ENCODE assay signal across 8 cellular contexts in the genomic region with DNA sequence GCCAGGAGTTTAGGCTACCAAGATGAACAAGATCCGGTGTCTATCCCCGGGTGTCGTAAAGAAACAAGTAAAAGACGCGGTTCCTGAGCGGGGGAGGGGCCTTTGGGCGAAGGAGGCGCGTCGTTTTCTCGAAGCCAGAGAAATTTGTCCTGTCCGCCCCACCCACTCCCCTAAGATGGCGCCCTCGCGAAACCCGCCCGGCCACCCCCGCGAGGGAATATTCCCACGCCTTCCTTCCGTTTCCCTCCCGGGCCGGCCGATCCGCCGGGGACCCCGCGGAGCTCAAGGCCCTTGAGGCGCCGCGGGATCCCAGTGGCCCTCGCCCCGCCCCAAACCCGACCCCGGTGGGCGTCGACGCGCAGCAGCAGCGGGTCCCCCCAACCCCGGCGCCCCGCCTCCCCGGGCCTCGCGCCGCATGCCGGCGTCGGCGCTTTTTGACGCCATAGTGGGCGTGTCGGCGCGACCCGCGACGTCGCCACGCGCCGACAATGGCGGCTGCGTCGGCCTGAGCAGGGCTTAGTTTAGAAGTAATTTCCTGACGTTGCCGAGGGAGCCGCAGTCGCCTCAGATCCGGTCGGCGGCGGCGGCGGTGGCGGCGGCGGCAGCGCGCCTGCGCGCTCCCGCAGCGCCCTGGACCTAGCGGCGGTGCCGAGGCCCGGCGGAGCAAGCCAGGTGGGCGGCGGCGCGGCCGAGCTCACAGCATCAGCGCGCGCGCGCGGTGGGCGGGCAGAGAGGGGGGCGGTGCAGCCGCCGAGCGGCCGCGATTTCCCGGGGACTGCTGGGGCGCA. TPM values are rescaled to one million over a fixed set of nuclear protein-coding genes. Genes with fewer than 3 reads are reported as not detected.
DNase-seq lines count a peak whose midpoint lies in the region; ATAC-seq and TF ChIP-seq lines count a peak whose summit lies in the region.

No MANE protein-coding gene starts in this region.

- H3K9ac ChIP-seq in HUES64 (ENCODE audit: low read depth, low read length) (peak overlapping the region; percentile 87), OCI-LY1 (ENCODE audit: low read length) (peak overlapping the region; percentile 95)

- under 1% methylated on average over 110 of the region's 110 CpGs for WGBS in HUES64

- H3K4me2 ChIP-seq in OCI-LY1 (ENCODE audit: low read length) = peak overlapping the region; percentile 87

- DNase-seq in DMS 273 treated with DMSO at 0.1 percent for 48 hours (lab: John Stamatoyannopoulos, UW) (peak; percentile 74), activated T-cell treated with anti-CD3 and anti-CD28 coated beads for 1 hour (ENCODE audit: low read depth) (peak; percentile 74), epidermal melanocyte (ENCODE audit: insufficient read length, low spot score) (peak; percentile 24), middle frontal gyrus (ENCODE audit: extremely low spot score, low spot score) (peak; percentile 39)
- DNase-seq in stimulated activated CD8-positive, alpha-beta memory T cell treated with anti-CD3 and anti-CD28 coated beads, Interleukin-15, amount 100 ng/mL, for 48 hours (ENCODE audit: low read depth in 2 of 2) = peak; percentile 75 to 80

- H3K27me3 ChIP-seq in HUES64 (ENCODE audit: insufficient read depth, low read length) = no peaks in the 10 kb centered on the region
- no peaks in the 10 kb centered on the region for H3K27me3 ChIP-seq in OCI-LY1 (ENCODE audit: insufficient read depth, low read length)

- no peak for TF ChIP-seq CTCF in OCI-LY1 (IDR thresholded peaks at IDR 0.05; ENCODE audit: low read length)

- H3K27ac ChIP-seq in HUES64 (ENCODE audit: low read depth, low read length) (peak overlapping the region; percentile 97), OCI-LY1 (ENCODE audit: low read depth, low read length, poor library complexity, severe bottlenecking) (peak overlapping the region; percentile 80)

- H3K4me1 ChIP-seq in HUES64 (ENCODE audit: insufficient read depth, low read length) (0 out of 2 replicates have a peak, but pooled peaks cover 3% of the 10 kb centered on the region), OCI-LY1 (ENCODE audit: insufficient read depth, low read length, severe bottlenecking) (peaks cover 24% of the 10 kb centered on the region)

- H3F3A ChIP-seq in OCI-LY1 (ENCODE audit: insufficient read depth, low read length) = no peaks in the 10 kb centered on the region

- H3K36me3 ChIP-seq in HUES64 (ENCODE audit: insufficient read depth, low read length) (peaks cover 27% of the 10 kb centered on the region), OCI-LY1 (ENCODE audit: insufficient read depth, low read length) (peaks cover 16% of the 10 kb centered on the region)

- no peaks in the 10 kb centered on the region for H4K20me1 ChIP-seq in OCI-LY1 (ENCODE audit: insufficient read depth, low read length)

- H3K9me3 ChIP-seq in HUES64 (ENCODE audit: insufficient read depth, low read depth, low read length) = no peaks in the 10 kb centered on the region
- H3K9me3 ChIP-seq in OCI-LY1 (ENCODE audit: low read length) = no peaks in the 10 kb centered on the region

- peak; percentile 77 for ATAC-seq in GM21526 (IDR thresholded peaks at IDR 0.05; ENCODE audit: low FRiP score, unreplicated experiment)

- peaks cover 12% of the 10 kb centered on the region for H3K79me2 ChIP-seq in OCI-LY1 (ENCODE audit: insufficient read depth, low read length)

- H3K9me2 ChIP-seq in OCI-LY1 (ENCODE audit: low read depth, low read length) = no peaks in the 10 kb centered on the region

- H3K4me3 ChIP-seq in HUES64 (ENCODE audit: low read length) = peak overlapping the region; percentile 99
- peak overlapping the region; percentile 94 for H3K4me3 ChIP-seq in OCI-LY1 (ENCODE audit: low read depth, low read length, poor library complexity, severe bottlenecking)

- 0 out of 2 replicates have a peak overlapping the region, but pooled peaks have one; percentile 85 for H2AFZ ChIP-seq in OCI-LY1 (ENCODE audit: low read length)

RNA-seq across cellular contexts. Expression of a gene that starts 0.4 kb away (rescaled TPM):
- 61.4 TPM for polyA plus RNA-seq in HUES64 (2013, experiment 1 of 2)
- 66.1 TPM for polyA plus RNA-seq in HUES64 (2013, experiment 2 of 2)

RNA-seq across cellular contexts. Expression of a gene that starts 9.2 kb away (rescaled TPM):
- not detected for polyA plus RNA-seq in HUES64 (2013, experiment 1 of 2)
- polyA plus RNA-seq in HUES64 (2013, experiment 2 of 2) = not detected

RNA-seq across cellular contexts. Expression of a gene that starts 35.1 kb away (rescaled TPM):
- 0.15 TPM for polyA plus RNA-seq in HUES64 (2013, experiment 1 of 2)
- polyA plus RNA-seq in HUES64 (2013, experiment 2 of 2) = 0.38 TPM

Comparison
In these comparisons a context has a peak if more than half of its experiments do, and no peak if none do; other contexts are left out.
1. Peak in every context shown above with its lines: DNase-seq, ATAC-seq, H3K4me3 ChIP-seq and H3K27ac ChIP-seq.
2. DNase-seq: peak in every context shown above with its lines; median percentile 78 in stimulated activated CD8-positive, alpha-beta memory T cell treated with anti-CD3 and anti-CD28 coated beads, Interleukin-15, amount 100 ng/mL, for 48 hours; 74 in DMS 273 treated with DMSO at 0.1 percent for 48 hours; 74 in activated T-cell treated with anti-CD3 and anti-CD28 coated beads for 1 hour; 39 in middle frontal gyrus; 24 in epidermal melanocyte.